9 cellular contexts compared by ENCODE assay signal in genomic region chr20:36468149-36469000, GRCh38.
DNase-seq lines count a peak whose midpoint lies in the region; ATAC-seq and TF ChIP-seq lines count a peak whose summit lies in the region.
"Had no signal": no experiment of that assay in that cellular context is flagged by ENCODE, and none has a peak within 500 bp of the region (broad histone marks: within the 10 kb centered on the region; RNA-seq: fewer than 3 reads in every experiment).

No MANE protein-coding gene starts in this region.

- no peak for TF ChIP-seq CTCF in HFFc6 (IDR thresholded peaks at IDR 0.05)
- no peak for TF ChIP-seq CTCF in left ventricle myocardium inferior (IDR thresholded peaks at IDR 0.05; ENCODE audit: borderline replicate concordance)
- TF ChIP-seq CTCF in smooth muscle cell (IDR thresholded peaks at IDR 0.05; ENCODE audit: borderline replicate concordance, insufficient read depth, poor library complexity, severe bottlenecking): no peak

- H3F3A ChIP-seq in smooth muscle cell (ENCODE audit: low read depth): peaks cover 28% of the 10 kb centered on the region

- peak overlapping the region; percentile 95 for H3K27ac Mint-ChIP-seq in HFFc6

- H3K27ac ChIP-seq in left ventricle myocardium inferior (replicated peaks): peak overlapping the region; percentile 97
- peak overlapping the region; percentile 90 for H3K27ac ChIP-seq in smooth muscle cell (ENCODE audit: low read depth)

- no peaks in the 10 kb centered on the region for H3K9me3 ChIP-seq in left ventricle myocardium inferior (replicated peaks)
- H3K9me3 ChIP-seq in smooth muscle cell (replicated peaks; ENCODE audit: low read depth): no peaks in the 10 kb centered on the region

- no peak overlapping the region for H2AFZ ChIP-seq in smooth muscle cell (ENCODE audit: low read depth)

- 0 out of 2 replicates have a peak, but pooled peaks have one; percentile 23 for TF ChIP-seq POLR2A in Raji (IDR thresholded peaks at IDR 0.05; ENCODE audit: insufficient read depth, low read depth, low read length)

- H3K36me3 Mint-ChIP-seq in HFFc6 (ENCODE audit: low read depth): peaks cover 10% of the 10 kb centered on the region

- intact Hi-C loops in left ventricle myocardium inferior (cut with micrococcal nuclease): no loop called here

- H3K27me3 Mint-ChIP-seq in HFFc6 (ENCODE audit: insufficient read depth): no peaks in the 10 kb centered on the region; the same call in none of the 2 replicates
- H3K27me3 Mint-ChIP-seq: activated CD4-positive, alpha-beta T cell treated with anti-CD3 and anti-CD28 coated beads, Interleukin-2, amount 10 ng/mL, durations not matched to agents 24 days and 14 days had no signal

- H3K79me2 ChIP-seq in smooth muscle cell (ENCODE audit: low read depth): peaks cover 93% of the 10 kb centered on the region

- DNase-seq in HFFc6 (no peak), left ventricle myocardium inferior (no peak), smooth muscle cell (lab: John Stamatoyannopoulos, UW; ENCODE audit: unreplicated experiment) (no peak), foreskin melanocyte (no peak), putamen (ENCODE audit: low spot score) (no peak)
- DNase-seq: KG1 had no signal

- H3K4me3 Mint-ChIP-seq in HFFc6: no peak overlapping the region

- no peak overlapping the region for H3K4me2 ChIP-seq in smooth muscle cell

- no peak for ATAC-seq in GM18498 (IDR thresholded peaks at IDR 0.05; ENCODE audit: unreplicated experiment)

- H3K9ac ChIP-seq in smooth muscle cell (ENCODE audit: low read depth): no peak overlapping the region

- 79% methylated on average over 10 of the region's 10 CpGs for WGBS in smooth muscle cell (ENCODE audit: low lambda C conversion rate)

- peaks cover 90% of the 10 kb centered on the region for H3K4me1 Mint-ChIP-seq in HFFc6 (ENCODE audit: low read depth)

- H3K4me3 ChIP-seq in left ventricle myocardium inferior (peak overlapping the region; percentile 0), smooth muscle cell (no peak overlapping the region)

- H3K4me1 ChIP-seq in left ventricle myocardium inferior: peaks cover 100% of the 10 kb centered on the region
- peaks cover 40% of the 10 kb centered on the region for H3K4me1 ChIP-seq in smooth muscle cell (ENCODE audit: low read depth)

- H3K36me3 ChIP-seq in left ventricle myocardium inferior: no peaks in the 10 kb centered on the region
- no peaks in the 10 kb centered on the region for H3K36me3 ChIP-seq in smooth muscle cell (ENCODE audit: low read depth)

- no peaks in the 10 kb centered on the region for H3K9me3 Mint-ChIP-seq in HFFc6
- H3K9me3 Mint-ChIP-seq: activated CD4-positive, alpha-beta T cell treated with anti-CD3 and anti-CD28 coated beads, Interleukin-2, amount 10 ng/mL, durations not matched to agents 24 days and 14 days had no signal

- H3K27me3 ChIP-seq in left ventricle myocardium inferior (ENCODE audit: low read depth): no peaks in the 10 kb centered on the region
- H3K27me3 ChIP-seq in smooth muscle cell (ENCODE audit: low read depth): no peaks in the 10 kb centered on the region

- H4K20me1 ChIP-seq in smooth muscle cell (ENCODE audit: low read depth): peaks cover 100% of the 10 kb centered on the region
